26 cellular contexts compared by ENCODE assay signal in the genomic region with DNA sequence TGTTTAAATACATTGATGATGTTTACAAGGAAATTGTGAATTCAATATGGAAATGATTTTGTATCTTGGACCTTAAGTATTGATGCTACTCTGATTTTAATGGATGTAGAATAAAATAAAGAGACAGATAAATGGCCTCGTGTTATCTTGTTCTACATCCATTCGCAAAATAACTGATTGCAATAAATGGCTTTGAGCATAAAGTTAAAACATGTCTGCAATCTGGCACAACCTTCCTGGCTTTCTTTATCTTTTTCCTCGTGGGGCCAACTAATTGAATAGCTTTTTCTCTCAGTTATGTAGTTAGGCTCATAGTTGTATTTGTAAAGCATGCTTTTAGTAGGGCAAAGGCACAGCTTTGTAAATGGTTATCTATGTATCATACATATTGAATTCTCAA.
"Had no signal": no experiment of that assay in that cellular context is flagged by ENCODE, and none has a peak within 500 bp of the region (broad histone marks: within the 10 kb centered on the region; RNA-seq: fewer than 3 reads in every experiment).

No MANE protein-coding gene starts in this region.

- H3K4me3 ChIP-seq: stomach, suprapubic skin, testis, thoracic aorta, thyroid gland, tibial artery, tibial nerve, transverse colon, upper lobe of left lung, upper lobe of right lung, uterus, vagina had no signal

- H3K36me3 ChIP-seq: stomach, suprapubic skin, thoracic aorta, thyroid gland, tibial artery, tibial nerve, transverse colon, upper lobe of left lung, upper lobe of right lung, uterus, vagina had no signal

- H3K4me1 ChIP-seq: stomach, suprapubic skin, testis, thyroid gland, tibial artery, tibial nerve, transverse colon, upper lobe of left lung, upper lobe of right lung, uterus, vagina had no signal

- H3K27ac ChIP-seq: stomach, suprapubic skin, testis, thoracic aorta, thyroid gland, tibial artery, tibial nerve, transverse colon, upper lobe of left lung, upper lobe of right lung, uterus, vagina had no signal

- ATAC-seq: stimulated activated effector memory CD8-positive, alpha-beta T cell treated with anti-CD3 and anti-CD28 coated beads, Interleukin-12 subunit alpha, Interleukin-12 subunit beta, amount 100 ng/mL, for 72 hours; stimulated activated memory B cell treated with anti-CD40 and anti-IgM and Interleukin-4, amounts not matched to agents 10 μg/mL and 1 μg/mL and 100 μg/mL, for 72 hours; stimulated activated naive B cell treated with anti-CD40 and anti-IgM and Interleukin-4, amounts not matched to agents 10 μg/mL and 1 μg/mL and 100 μg/mL, for 72 hours; stimulated activated naive CD8-positive, alpha-beta T cell treated with anti-CD3 and anti-CD28 coated beads, Interleukin-15, amount 100 ng/mL, for 72 hours; stimulated activated naive CD8-positive, alpha-beta T cell treated with anti-CD3 and anti-CD28 coated beads, Interleukin-15, Interleukin-2, amounts not matched to agents 100 U/mL and 50 U/mL, for 24 hours; upper lobe of right lung had no signal

- DNase-seq: stimulated activated CD4-positive, alpha-beta T cell treated with anti-CD3 and anti-CD28 coated beads, Interleukin-2, amount 100 ng/mL, for 48 hours; stimulated activated CD4-positive, alpha-beta T cell treated with anti-CD3 and anti-CD28 coated beads, Interleukin-4, amount 100 ng/mL, for 1 hour; stimulated activated CD4-positive, alpha-beta T cell treated with anti-CD3 and anti-CD28 coated beads, Interleukin-4, amount 100 ng/mL, for 24 hours; stimulated activated CD4-positive, alpha-beta T cell treated with anti-CD3 and anti-CD28 coated beads, Interleukin-4, amount 100 ng/mL, for 4 hours; stimulated activated CD8-positive, alpha-beta memory T cell treated with anti-CD3 and anti-CD28 coated beads, Interleukin-4, amount 100 ng/mL, for 48 hours; stimulated activated naive B cell treated with anti-CD40 and anti-IgM and Interleukin-4, amounts not matched to agents 10 μg/mL and 1 μg/mL and 100 μg/mL, for 72 hours; stimulated activated naive CD4-positive, alpha-beta T cell; stimulated activated naive CD4-positive, alpha-beta T cell treated with Interleukin-2 at 50 U/mL for 16 hours; stimulated activated naive CD8-positive, alpha-beta T cell treated with anti-CD3 and anti-CD28 coated beads, Interleukin-15, amount 100 ng/mL, for 72 hours; stimulated activated naive CD8-positive, alpha-beta T cell treated with anti-CD3 and anti-CD28 coated beads, Interleukin-15, Interleukin-2, amounts not matched to agents 100 U/mL and 50 U/mL, for 24 hours; stomach; substantia nigra; testis; thyroid gland; tibial artery; transverse colon; trophoblast cell; upper lobe of left lung; upper lobe of right lung; uterus had no signal

- H3K9me3 ChIP-seq: suprapubic skin, testis, thoracic aorta, thyroid gland, tibial artery, tibial nerve, transverse colon, upper lobe of left lung, upper lobe of right lung, uterus, vagina had no signal

- H3K27me3 ChIP-seq: stomach, suprapubic skin, testis, thyroid gland, tibial artery, tibial nerve, transverse colon, upper lobe of left lung, upper lobe of right lung, uterus, vagina had no signal
